Comparison of ENCODE assay signal across 34 cellular contexts in the genomic region with DNA sequence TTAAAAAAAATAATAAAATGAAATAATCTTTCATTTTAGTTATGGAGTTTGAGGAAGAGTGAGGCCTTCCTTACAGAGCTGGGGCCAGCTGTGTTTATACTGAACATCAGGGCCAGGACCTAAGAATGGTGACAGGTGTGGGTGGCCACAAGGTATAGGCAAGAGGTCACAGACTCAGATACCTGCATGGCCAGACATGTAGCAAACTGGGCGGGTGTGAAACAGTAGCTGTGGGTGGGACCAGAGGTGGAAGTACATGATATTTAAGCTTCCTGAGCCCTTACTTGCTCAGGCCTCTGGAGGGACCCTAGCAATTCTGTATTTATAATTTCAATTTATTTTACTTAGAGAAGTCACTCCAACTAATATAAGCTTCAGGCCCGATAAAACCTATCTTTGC. TPM values are rescaled to one million over a fixed set of nuclear protein-coding genes. Genes with fewer than 3 reads are reported as not detected.
DNase-seq lines count a peak whose midpoint lies in the region; ATAC-seq and TF ChIP-seq lines count a peak whose summit lies in the region.
"Had no signal": no experiment of that assay in that cellular context is flagged by ENCODE, and none has a peak within 500 bp of the region (broad histone marks: within the 10 kb centered on the region; RNA-seq: fewer than 3 reads in every experiment).

No MANE protein-coding gene starts in this region.

- no TSS peak for BruUV-seq in PC-9 (replicated peaks; lab: Mats Ljungman, UMichigan)

- no peak overlapping the region for H3K27ac ChIP-seq in PC-9
- H3K27ac ChIP-seq: C4-2B, transverse colon had no signal

- peaks cover 14% of the 10 kb centered on the region for H3K4me1 ChIP-seq in PC-9 (replicated peaks; ENCODE audit: insufficient read depth)

- no peak overlapping the region; the same call in 1 of the 2 replicates for H3K4me2 ChIP-seq in PC-9

- no peaks in the 10 kb centered on the region for H3K9me3 ChIP-seq in PC-9 (ENCODE audit: insufficient read depth, low read depth)
- H3K9me3 ChIP-seq: transverse colon had no signal

- no peaks in the 10 kb centered on the region for H3K9me2 ChIP-seq in PC-9 (ENCODE audit: insufficient read depth)

- H3K4me3 Mint-ChIP-seq in stimulated activated naive B cell treated with anti-CD40 and anti-IgM and Interleukin-4, amounts not matched to agents 10 μg/mL and 1 μg/mL and 100 μg/mL, for 72 hours, result no peak overlapping the region
- H3K4me3 Mint-ChIP-seq: activated CD4-positive, alpha-beta memory T cell treated with anti-CD3 and anti-CD28 coated beads, Interleukin-2, amount 10 ng/mL, durations not matched to agents 7 days and 5 days; activated naive CD8-positive, alpha-beta T cell treated with anti-CD3 and anti-CD28 coated beads, Interleukin-2, amount 50 U/mL, for 24 hours; effector memory CD8-positive, alpha-beta T cell; IgD-negative memory B cell; natural killer cell; T-helper 2 cell treated with Interferon-gamma antibody and Interleukin-4, amounts not matched to agents 5 μg/mL and 100 μg/mL, for 36 hours had no signal

- no peak overlapping the region for H3K4me3 ChIP-seq in PC-9
- H3K4me3 ChIP-seq: lung, transverse colon had no signal

- no peaks in the 10 kb centered on the region for H3K27me3 ChIP-seq in PC-9 (ENCODE audit: insufficient read depth, low read depth)
- H3K27me3 ChIP-seq: transverse colon had no signal

- H3K9me3 Mint-ChIP-seq in stimulated activated naive B cell treated with anti-CD40 and anti-IgM and Interleukin-4, amounts not matched to agents 10 μg/mL and 1 μg/mL and 100 μg/mL, for 72 hours, result no peaks in the 10 kb centered on the region
- H3K9me3 Mint-ChIP-seq: activated CD4-positive, alpha-beta memory T cell treated with anti-CD3 and anti-CD28 coated beads, Interleukin-2, amount 10 ng/mL, durations not matched to agents 7 days and 5 days; activated naive CD8-positive, alpha-beta T cell treated with anti-CD3 and anti-CD28 coated beads, Interleukin-2, amount 50 U/mL, for 24 hours; effector memory CD8-positive, alpha-beta T cell; IgD-negative memory B cell; natural killer cell; T-helper 2 cell treated with Interferon-gamma antibody and Interleukin-4, amounts not matched to agents 5 μg/mL and 100 μg/mL, for 36 hours had no signal

- peak; percentile 92 for ATAC-seq in esophagus mucosa
- ATAC-seq in stimulated activated naive B cell treated with anti-CD40 and anti-IgM and Interleukin-4, amounts not matched to agents 10 μg/mL and 1 μg/mL and 100 μg/mL, for 72 hours (replicated peaks), result peak; percentile 46 to 51
- ATAC-seq: activated naive CD8-positive, alpha-beta T cell treated with anti-CD3 and anti-CD28 coated beads, Interleukin-2, amount 50 U/mL, for 24 hours; effector memory CD8-positive, alpha-beta T cell; natural killer cell; SK-N-SH treated with all-trans-retinoic acid at 6 μM for 48 hours had no signal

- H3K36me3 Mint-ChIP-seq in stimulated activated naive B cell treated with anti-CD40 and anti-IgM and Interleukin-4, amounts not matched to agents 10 μg/mL and 1 μg/mL and 100 μg/mL, for 72 hours, result no peaks in the 10 kb centered on the region
- H3K36me3 Mint-ChIP-seq: natural killer cell had no signal

- CTCF ChIA-PET in PC-9 (lab: Charles Lee), result interaction anchor here (0.6 to 1.1 kb wide), 2 partner anchors 302 to 335 kb away, joined by 3 to 4 read pairs; no protein-coding TSS in a partner anchor

- H3K4me1 Mint-ChIP-seq in stimulated activated naive B cell treated with anti-CD40 and anti-IgM and Interleukin-4, amounts not matched to agents 10 μg/mL and 1 μg/mL and 100 μg/mL, for 72 hours, result peaks cover 16 to 46% of the 10 kb centered on the region in 2 donors

- peak; percentile 33 for DNase-seq in NCI-H510A treated with DMSO at 0.1 percent for 48 hours (lab: John Stamatoyannopoulos, UW)
- DNase-seq in NCI-H510A (lab: John Stamatoyannopoulos, UW), result no peak
- DNase-seq in PC-9, result peak; percentile 68 to 83
- DNase-seq in stimulated activated naive B cell treated with anti-CD40 and anti-IgM and Interleukin-4, amounts not matched to agents 10 μg/mL and 1 μg/mL and 100 μg/mL, for 72 hours, result no peak
- no peak for DNase-seq in activated CD4-positive, CD25-positive, alpha-beta regulatory T cell treated with anti-CD3 and anti-CD28 coated beads, Interleukin-2, amount 50 U/mL, for 72 hours
- no peak for DNase-seq in stimulated activated naive CD4-positive, alpha-beta T cell (lab: John Stamatoyannopoulos, UW)
- no peak for DNase-seq in NCI-H128 (lab: John Stamatoyannopoulos, UW; ENCODE audit: unreplicated experiment)
- DNase-seq: 8988T; activated CD4-positive, alpha-beta memory T cell treated with anti-CD3 and anti-CD28 coated beads, Interleukin-2, amount 10 ng/mL, durations not matched to agents 7 days and 5 days; activated CD8-positive, alpha-beta memory T cell treated with anti-CD3 and anti-CD28 coated beads, Interleukin-2, amount 50 U/mL, for 4 hours; activated naive CD4-positive, alpha-beta T cell; activated naive CD8-positive, alpha-beta T cell treated with anti-CD3 and anti-CD28 coated beads, Interleukin-2, amount 50 U/mL, for 24 hours; caudate nucleus; COR-L47; cortex of kidney; effector memory CD8-positive, alpha-beta T cell; H7; kidney glomerular epithelial cell; natural killer cell; NCI-H1092; NCI-H1930; NCI-H226; NCI-H748 treated with DMSO at 0.1 percent for 48 hours; nucleus accumbens; Right ventricle myocardium superior; stimulated activated CD4-positive, alpha-beta T cell treated with anti-CD3 and anti-CD28 coated beads, Interleukin-15, amount 100 ng/mL, for 24 hours; stimulated activated CD4-positive, alpha-beta T cell treated with anti-CD3 and anti-CD28 coated beads, Interleukin-4, amount 100 ng/mL, for 4 hours; transverse colon had no signal

- peaks cover 4% of the 10 kb centered on the region; the same call in 1 of the 2 replicates for H3F3A ChIP-seq in PC-9 (ENCODE audit: insufficient read depth, low read depth)

- intact Hi-C loops in PC-9 (cut with micrococcal nuclease; ENCODE audit: unreplicated experiment), result no loop called here

- TF ChIP-seq CTCF in PC-9 (conservative IDR thresholded peaks at IDR 0.05), result no peak

- no peaks in the 10 kb centered on the region for H4K20me1 ChIP-seq in PC-9 (ENCODE audit: insufficient read depth)

- no peak overlapping the region for H2AFZ ChIP-seq in PC-9

- POLR2A ChIA-PET in PC-9 (lab: Charles Lee; ENCODE audit: unreplicated experiment), result interaction anchor here (1.2 kb wide), 1 partner anchor 12 kb away, joined by 3 read pairs; no protein-coding TSS in a partner anchor

- no peaks in the 10 kb centered on the region for H3K36me3 ChIP-seq in PC-9 (ENCODE audit: low read depth)
- H3K36me3 ChIP-seq: transverse colon had no signal

- H3K27ac Mint-ChIP-seq in stimulated activated naive B cell treated with anti-CD40 and anti-IgM and Interleukin-4, amounts not matched to agents 10 μg/mL and 1 μg/mL and 100 μg/mL, for 72 hours, result no peak overlapping the region
- H3K27ac Mint-ChIP-seq: activated CD4-positive, alpha-beta memory T cell treated with anti-CD3 and anti-CD28 coated beads, Interleukin-2, amount 10 ng/mL, durations not matched to agents 7 days and 5 days; activated naive CD8-positive, alpha-beta T cell treated with anti-CD3 and anti-CD28 coated beads, Interleukin-2, amount 50 U/mL, for 24 hours; effector memory CD8-positive, alpha-beta T cell; IgD-negative memory B cell; natural killer cell; T-helper 2 cell treated with Interferon-gamma antibody and Interleukin-4, amounts not matched to agents 5 μg/mL and 100 μg/mL, for 36 hours had no signal

- no peaks in the 10 kb centered on the region for H3K79me2 ChIP-seq in PC-9 (ENCODE audit: low read depth)

- H3K27me3 Mint-ChIP-seq in stimulated activated naive B cell treated with anti-CD40 and anti-IgM and Interleukin-4, amounts not matched to agents 10 μg/mL and 1 μg/mL and 100 μg/mL, for 72 hours, result no peaks in the 10 kb centered on the region
- H3K27me3 Mint-ChIP-seq: effector memory CD8-positive, alpha-beta T cell; IgD-negative memory B cell had no signal

RNA-seq across cellular contexts. Expression of a gene that starts 27.7 kb away (rescaled TPM):
- total RNA-seq in PC-9 (2021) (6.0 and 8.8 TPM in 2 replicates), esophagus mucosa (10.7 TPM)

Comparison
In these comparisons a context has a peak if more than half of its experiments do, and no peak if none do; other contexts are left out.
1. DNase-seq: peak in NCI-H510A treated with DMSO at 0.1 percent for 48 hours (single experiment) and PC-9 (2 of 2); none in NCI-H510A (single experiment), stimulated activated naive B cell treated with anti-CD40 and anti-IgM and Interleukin-4, amounts not matched to agents 10 μg/mL and 1 μg/mL and 100 μg/mL, for 72 hours (single experiment), activated CD4-positive, CD25-positive, alpha-beta regulatory T cell treated with anti-CD3 and anti-CD28 coated beads, Interleukin-2, amount 50 U/mL, for 72 hours (single experiment), stimulated activated naive CD4-positive, alpha-beta T cell (0 of 6) and NCI-H128 (single experiment).